Comparison of ENCODE assay signal across 19 cellular contexts in genomic region chr1:15941899-15942660, GRCh38. TPM values are rescaled to one million over a fixed set of nuclear protein-coding genes. Genes with fewer than 3 reads are reported as not detected.
DNase-seq lines count a peak whose midpoint lies in the region; ATAC-seq, FAIRE-seq and TF ChIP-seq lines count a peak whose summit lies in the region.
"Had no signal": no experiment of that assay in that cellular context is flagged by ENCODE, and none has a peak within 500 bp of the region (broad histone marks: within the 10 kb centered on the region; RNA-seq: fewer than 3 reads in every experiment).

No MANE protein-coding gene starts in this region.

- peaks cover 83% of the 10 kb centered on the region for H3K36me3 ChIP-seq in CD4-positive, CD25-positive, alpha-beta regulatory T cell (ENCODE audit: control insufficient read depth, insufficient read depth, low read length)
- H3K36me3 ChIP-seq in pancreas = peaks cover 0 to 76% (median 39%) of the 10 kb centered on the region in 3 donors
- peaks cover 47% of the 10 kb centered on the region for H3K36me3 ChIP-seq in CD8-positive, alpha-beta T cell (ENCODE audit: insufficient read depth, low read length)
- H3K36me3 ChIP-seq: neural progenitor cell had no signal

- DNase-seq in CD4-positive, CD25-positive, alpha-beta regulatory T cell = no peak
- DNase-seq in cerebellar nuclear complex (lab: John Stamatoyannopoulos, UW) (peak; percentile 82 to 93), pancreas (peak; percentile 73 to 92 (median 80)), NAMALWA (ENCODE audit: low spot score) (no peak)
- DNase-seq in CD8-positive, alpha-beta T cell = no peak
- DNase-seq: effector memory CD8-positive, alpha-beta T cell; foreskin melanocyte; HFFc6; NCI-H1105; NK-92 treated with Interleukin-12 subunit alpha and Interleukin-12 subunit beta, amount 100 ng/mL, for 24 hours; Right ventricle myocardium superior; stimulated activated naive CD4-positive, alpha-beta T cell treated with Interleukin-2 at 50 U/mL for 16 hours had no signal

- peak; percentile 44 for TF ChIP-seq POLR2A in GM18505 (IDR thresholded peaks at IDR 0.05; ENCODE audit: borderline replicate concordance, extremely low read depth, insufficient read depth, insufficient read length)

- no peaks in the 10 kb centered on the region for H3K27me3 ChIP-seq in CD4-positive, CD25-positive, alpha-beta regulatory T cell (ENCODE audit: control insufficient read depth, insufficient read depth, low read length)
- no peaks in the 10 kb centered on the region for H3K27me3 ChIP-seq in pancreas
- H3K27me3 ChIP-seq in CD8-positive, alpha-beta T cell (ENCODE audit: insufficient read depth, low read length) = no peaks in the 10 kb centered on the region
- H3K27me3 ChIP-seq: BLaER1, neural progenitor cell had no signal

- no peaks in the 10 kb centered on the region for H3K9me3 Mint-ChIP-seq in CD4-positive, CD25-positive, alpha-beta regulatory T cell
- H3K9me3 Mint-ChIP-seq in CD8-positive, alpha-beta T cell = no peaks in the 10 kb centered on the region
- H3K9me3 Mint-ChIP-seq: activated T-helper 2 cell treated with anti-CD3 and anti-CD28 coated beads, Interferon-gamma antibody, Interleukin-2, Interleukin-4, amounts not matched to agents 10 μg/mL and 5 μg/mL and 100 μg/mL, durations not matched to agents 14 hours and 24 hours and 36 hours; brain; effector memory CD8-positive, alpha-beta T cell; HFFc6; neural progenitor cell had no signal

- H3K27me3 Mint-ChIP-seq in CD4-positive, CD25-positive, alpha-beta regulatory T cell = no peaks in the 10 kb centered on the region
- no peaks in the 10 kb centered on the region for H3K27me3 Mint-ChIP-seq in CD8-positive, alpha-beta T cell (ENCODE audit: low read depth)
- H3K27me3 Mint-ChIP-seq: brain; effector memory CD8-positive, alpha-beta T cell had no signal

- no peak for ATAC-seq in CD4-positive, CD25-positive, alpha-beta regulatory T cell (ENCODE audit: low read depth in 2 of 2)
- ATAC-seq in GM18505 (IDR thresholded peaks at IDR 0.05; ENCODE audit: unreplicated experiment) = no peak
- ATAC-seq in pancreas = peak; percentile 69 to 80 (median 76)
- no peak for ATAC-seq in CD8-positive, alpha-beta T cell
- no peak for ATAC-seq in GM21825 (IDR thresholded peaks at IDR 0.05; ENCODE audit: unreplicated experiment)
- ATAC-seq: effector memory CD8-positive, alpha-beta T cell had no signal

- 63 to 65% methylated on average over 32 of the region's 32 CpGs for WGBS in pancreas, 2 donors

- peaks cover 0 to 5% (median 2%) of the 10 kb centered on the region in 4 donors for H3K4me1 Mint-ChIP-seq in CD4-positive, CD25-positive, alpha-beta regulatory T cell
- H3K4me1 Mint-ChIP-seq in CD8-positive, alpha-beta T cell (ENCODE audit: low read depth) = peaks cover 2% of the 10 kb centered on the region
- H3K4me1 Mint-ChIP-seq: brain, neural progenitor cell had no signal

- CTCF ChIA-PET in CD8-positive, alpha-beta T cell (lab: Charles Lee) = interaction anchor here (0.9 to 1.0 kb wide), 2 partner anchors 14 to 127 kb away, joined by 3 read pairs; no protein-coding TSS in a partner anchor

- POLR2A ChIA-PET in CD8-positive, alpha-beta T cell (lab: Charles Lee) = no interaction called here

- H3K27ac Mint-ChIP-seq in CD4-positive, CD25-positive, alpha-beta regulatory T cell = peak overlapping the region in 2 of 3 donors; percentile 20 to 75
- no peak overlapping the region for H3K27ac Mint-ChIP-seq in CD8-positive, alpha-beta T cell
- H3K27ac Mint-ChIP-seq: activated T-helper 2 cell treated with anti-CD3 and anti-CD28 coated beads, Interferon-gamma antibody, Interleukin-2, Interleukin-4, amounts not matched to agents 10 μg/mL and 5 μg/mL and 100 μg/mL, durations not matched to agents 14 hours and 24 hours and 36 hours; HFFc6; neural progenitor cell had no signal

- H3K4me1 ChIP-seq in CD4-positive, CD25-positive, alpha-beta regulatory T cell (ENCODE audit: control insufficient read depth, insufficient read depth, low read length, poor library complexity, severe bottlenecking) = no peaks in the 10 kb centered on the region
- H3K4me1 ChIP-seq in pancreas = peaks cover 7 to 14% (median 13%) of the 10 kb centered on the region in 3 donors
- no peaks in the 10 kb centered on the region for H3K4me1 ChIP-seq in CD8-positive, alpha-beta T cell (ENCODE audit: insufficient read depth, low read length)
- H3K4me1 ChIP-seq: neural progenitor cell had no signal

- no peak overlapping the region for H3K4me3 ChIP-seq in CD4-positive, CD25-positive, alpha-beta regulatory T cell (ENCODE audit: low read depth, low read length)
- H3K4me3 ChIP-seq in pancreas = no peak overlapping the region
- no peak overlapping the region for H3K4me3 ChIP-seq in CD8-positive, alpha-beta T cell (ENCODE audit: low read depth, low read length)
- H3K4me3 ChIP-seq: BLaER1, neural progenitor cell had no signal

- H3K27ac ChIP-seq in CD4-positive, CD25-positive, alpha-beta regulatory T cell (ENCODE audit: insufficient read depth, low read length, poor library complexity, severe bottlenecking) = no peak overlapping the region
- H3K27ac ChIP-seq in pancreas = no peak overlapping the region
- no peak overlapping the region for H3K27ac ChIP-seq in CD8-positive, alpha-beta T cell (ENCODE audit: low read depth, low read length)
- H3K27ac ChIP-seq: BLaER1, neural progenitor cell had no signal

- H3K9me3 ChIP-seq in CD4-positive, CD25-positive, alpha-beta regulatory T cell (ENCODE audit: control insufficient read depth in 2 of 2, low read length in 2 of 2) = no peaks in the 10 kb centered on the region
- H3K9me3 ChIP-seq in pancreas = no peaks in the 10 kb centered on the region
- H3K9me3 ChIP-seq in CD8-positive, alpha-beta T cell (ENCODE audit: low read length) = no peaks in the 10 kb centered on the region
- H3K9me3 ChIP-seq: BLaER1 had no signal

- H3K4me3 Mint-ChIP-seq in CD4-positive, CD25-positive, alpha-beta regulatory T cell = no peak overlapping the region
- no peak overlapping the region for H3K4me3 Mint-ChIP-seq in CD8-positive, alpha-beta T cell
- H3K4me3 Mint-ChIP-seq: brain; effector memory CD8-positive, alpha-beta T cell; HFFc6; neural progenitor cell had no signal

- peaks cover 20% of the 10 kb centered on the region for H3K36me3 Mint-ChIP-seq in CD4-positive, CD25-positive, alpha-beta regulatory T cell
- peaks cover 79% of the 10 kb centered on the region for H3K36me3 Mint-ChIP-seq in CD8-positive, alpha-beta T cell

- FAIRE-seq in pancreas (lab: Jason Lieb, UNC) = no peak
- FAIRE-seq: urothelium cell line had no signal

- no peak for TF ChIP-seq CTCF in pancreas (IDR thresholded peaks at IDR 0.05)
- no peak for TF ChIP-seq CTCF in CD8-positive, alpha-beta T cell (IDR thresholded peaks at IDR 0.05)

- intact Hi-C loops in pancreas (cut with DNase I) = no loop called here
- intact Hi-C loops in CD8-positive, alpha-beta T cell (cut with DNase I, micrococcal nuclease) = no loop called here

RNA-seq across cellular contexts. Expression of gene ZBTB17, which starts 33.8 kb away (rescaled TPM):
- total RNA-seq in CD4-positive, CD25-positive, alpha-beta regulatory T cell = 93.0 TPM
- 10 to 100 TPM; 13.5 to 20.9 (median 16.3) TPM for polyA plus RNA-seq in CD4-positive, CD25-positive, alpha-beta regulatory T cell
- 10 to 100 TPM; 16.2 to 24.3 (median 16.7) TPM for total RNA-seq in pancreas
- 100 to 1,000 TPM in 1 of 2 donors, 10 to 100 TPM in 1; 90.5 to 106 TPM for polyA plus RNA-seq in pancreas
- total RNA-seq in CD8-positive, alpha-beta T cell = 100 to 1,000 TPM; 106 to 115 TPM

Comparison
In these comparisons a context has a peak if more than half of its experiments do, and no peak if none do; other contexts are left out.
1. ATAC-seq: peak in pancreas (4 of 4); none in CD4-positive, CD25-positive, alpha-beta regulatory T cell (0 of 2), GM18505 (single experiment), CD8-positive, alpha-beta T cell (single experiment) and GM21825 (single experiment).
2. DNase-seq: peak in cerebellar nuclear complex (2 of 2) and pancreas (6 of 6); none in CD4-positive, CD25-positive, alpha-beta regulatory T cell (0 of 3), CD8-positive, alpha-beta T cell (0 of 7) and NAMALWA (single experiment).